1 cellular context compared by ENCODE assay signal in the genomic region with DNA sequence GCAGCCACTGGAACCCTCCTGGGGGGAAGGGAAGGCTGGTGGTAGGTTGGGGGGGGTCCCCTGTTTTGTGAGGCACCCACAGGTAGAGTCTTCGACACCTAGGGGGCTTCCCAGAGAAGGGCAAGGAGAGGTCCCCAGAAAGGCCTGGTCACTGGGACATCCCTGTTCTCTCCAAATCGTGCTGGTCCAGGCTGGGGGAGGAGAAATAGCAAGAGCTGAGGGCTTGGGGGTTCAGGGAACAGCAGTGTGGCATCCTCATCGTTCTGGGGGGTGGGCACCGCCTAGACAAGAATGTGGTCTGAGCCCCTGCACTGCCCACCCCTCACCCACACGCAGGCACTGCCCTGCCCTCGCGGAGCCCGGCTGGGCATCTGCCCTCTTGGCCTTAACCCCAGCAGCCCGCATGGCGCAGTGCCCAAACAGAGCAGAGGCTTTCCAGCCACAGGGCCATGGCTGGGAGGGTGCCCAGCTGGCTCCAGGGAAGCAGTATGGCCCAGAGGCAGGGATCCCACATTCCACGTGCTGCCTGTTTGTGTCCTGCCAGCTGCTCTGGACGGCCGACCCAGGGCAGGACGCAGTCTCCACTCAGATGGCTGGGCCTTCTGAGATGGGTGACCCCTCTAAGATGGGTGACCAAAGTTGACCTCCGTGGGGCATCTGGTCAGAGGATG.
TF ChIP-seq lines count a peak whose summit lies in the region.

No MANE protein-coding gene starts in this region.

TF ChIP-seq in GM23338, 12 proteins besides CTCF, POLR2A, EP300 and RAD21:
- TF ChIP-seq, protein P1, sequence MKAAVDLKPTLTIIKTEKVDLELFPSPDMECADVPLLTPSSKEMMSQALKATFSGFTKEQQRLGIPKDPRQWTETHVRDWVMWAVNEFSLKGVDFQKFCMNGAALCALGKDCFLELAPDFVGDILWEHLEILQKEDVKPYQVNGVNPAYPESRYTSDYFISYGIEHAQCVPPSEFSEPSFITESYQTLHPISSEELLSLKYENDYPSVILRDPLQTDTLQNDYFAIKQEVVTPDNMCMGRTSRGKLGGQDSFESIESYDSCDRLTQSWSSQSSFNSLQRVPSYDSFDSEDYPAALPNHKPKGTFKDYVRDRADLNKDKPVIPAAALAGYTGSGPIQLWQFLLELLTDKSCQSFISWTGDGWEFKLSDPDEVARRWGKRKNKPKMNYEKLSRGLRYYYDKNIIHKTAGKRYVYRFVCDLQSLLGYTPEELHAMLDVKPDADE (IDR thresholded peaks at IDR 0.05), result no peak
- TF ChIP-seq NANOG (IDR thresholded peaks at IDR 0.05; ENCODE audit: borderline replicate concordance) (no peak), JUNB (IDR thresholded peaks at IDR 0.05; ENCODE audit: unreplicated experiment) (no peak), POLR2AphosphoS5 (IDR thresholded peaks at IDR 0.05; ENCODE audit: low read depth) (no peak), EZH2phosphoT487 (IDR thresholded peaks at IDR 0.05; ENCODE audit: unreplicated experiment) (no peak), ZNF331 (CRISPR knock-in tag; IDR thresholded peaks at IDR 0.05; ENCODE audit: low read depth) (no peak), STAT1 (IDR thresholded peaks at IDR 0.05; ENCODE audit: unreplicated experiment) (no peak), EZH2 (IDR thresholded peaks at IDR 0.05; ENCODE audit: low read depth, unreplicated experiment) (no peak), REST (IDR thresholded peaks at IDR 0.05; ENCODE audit: unreplicated experiment) (no peak), CREB1 (CRISPR knock-in tag; IDR thresholded peaks at IDR 0.05; ENCODE audit: low read depth) (no peak), ZNF114 (CRISPR knock-in tag; IDR thresholded peaks at IDR 0.05) (no peak)
- TF ChIP-seq, protein P2, sequence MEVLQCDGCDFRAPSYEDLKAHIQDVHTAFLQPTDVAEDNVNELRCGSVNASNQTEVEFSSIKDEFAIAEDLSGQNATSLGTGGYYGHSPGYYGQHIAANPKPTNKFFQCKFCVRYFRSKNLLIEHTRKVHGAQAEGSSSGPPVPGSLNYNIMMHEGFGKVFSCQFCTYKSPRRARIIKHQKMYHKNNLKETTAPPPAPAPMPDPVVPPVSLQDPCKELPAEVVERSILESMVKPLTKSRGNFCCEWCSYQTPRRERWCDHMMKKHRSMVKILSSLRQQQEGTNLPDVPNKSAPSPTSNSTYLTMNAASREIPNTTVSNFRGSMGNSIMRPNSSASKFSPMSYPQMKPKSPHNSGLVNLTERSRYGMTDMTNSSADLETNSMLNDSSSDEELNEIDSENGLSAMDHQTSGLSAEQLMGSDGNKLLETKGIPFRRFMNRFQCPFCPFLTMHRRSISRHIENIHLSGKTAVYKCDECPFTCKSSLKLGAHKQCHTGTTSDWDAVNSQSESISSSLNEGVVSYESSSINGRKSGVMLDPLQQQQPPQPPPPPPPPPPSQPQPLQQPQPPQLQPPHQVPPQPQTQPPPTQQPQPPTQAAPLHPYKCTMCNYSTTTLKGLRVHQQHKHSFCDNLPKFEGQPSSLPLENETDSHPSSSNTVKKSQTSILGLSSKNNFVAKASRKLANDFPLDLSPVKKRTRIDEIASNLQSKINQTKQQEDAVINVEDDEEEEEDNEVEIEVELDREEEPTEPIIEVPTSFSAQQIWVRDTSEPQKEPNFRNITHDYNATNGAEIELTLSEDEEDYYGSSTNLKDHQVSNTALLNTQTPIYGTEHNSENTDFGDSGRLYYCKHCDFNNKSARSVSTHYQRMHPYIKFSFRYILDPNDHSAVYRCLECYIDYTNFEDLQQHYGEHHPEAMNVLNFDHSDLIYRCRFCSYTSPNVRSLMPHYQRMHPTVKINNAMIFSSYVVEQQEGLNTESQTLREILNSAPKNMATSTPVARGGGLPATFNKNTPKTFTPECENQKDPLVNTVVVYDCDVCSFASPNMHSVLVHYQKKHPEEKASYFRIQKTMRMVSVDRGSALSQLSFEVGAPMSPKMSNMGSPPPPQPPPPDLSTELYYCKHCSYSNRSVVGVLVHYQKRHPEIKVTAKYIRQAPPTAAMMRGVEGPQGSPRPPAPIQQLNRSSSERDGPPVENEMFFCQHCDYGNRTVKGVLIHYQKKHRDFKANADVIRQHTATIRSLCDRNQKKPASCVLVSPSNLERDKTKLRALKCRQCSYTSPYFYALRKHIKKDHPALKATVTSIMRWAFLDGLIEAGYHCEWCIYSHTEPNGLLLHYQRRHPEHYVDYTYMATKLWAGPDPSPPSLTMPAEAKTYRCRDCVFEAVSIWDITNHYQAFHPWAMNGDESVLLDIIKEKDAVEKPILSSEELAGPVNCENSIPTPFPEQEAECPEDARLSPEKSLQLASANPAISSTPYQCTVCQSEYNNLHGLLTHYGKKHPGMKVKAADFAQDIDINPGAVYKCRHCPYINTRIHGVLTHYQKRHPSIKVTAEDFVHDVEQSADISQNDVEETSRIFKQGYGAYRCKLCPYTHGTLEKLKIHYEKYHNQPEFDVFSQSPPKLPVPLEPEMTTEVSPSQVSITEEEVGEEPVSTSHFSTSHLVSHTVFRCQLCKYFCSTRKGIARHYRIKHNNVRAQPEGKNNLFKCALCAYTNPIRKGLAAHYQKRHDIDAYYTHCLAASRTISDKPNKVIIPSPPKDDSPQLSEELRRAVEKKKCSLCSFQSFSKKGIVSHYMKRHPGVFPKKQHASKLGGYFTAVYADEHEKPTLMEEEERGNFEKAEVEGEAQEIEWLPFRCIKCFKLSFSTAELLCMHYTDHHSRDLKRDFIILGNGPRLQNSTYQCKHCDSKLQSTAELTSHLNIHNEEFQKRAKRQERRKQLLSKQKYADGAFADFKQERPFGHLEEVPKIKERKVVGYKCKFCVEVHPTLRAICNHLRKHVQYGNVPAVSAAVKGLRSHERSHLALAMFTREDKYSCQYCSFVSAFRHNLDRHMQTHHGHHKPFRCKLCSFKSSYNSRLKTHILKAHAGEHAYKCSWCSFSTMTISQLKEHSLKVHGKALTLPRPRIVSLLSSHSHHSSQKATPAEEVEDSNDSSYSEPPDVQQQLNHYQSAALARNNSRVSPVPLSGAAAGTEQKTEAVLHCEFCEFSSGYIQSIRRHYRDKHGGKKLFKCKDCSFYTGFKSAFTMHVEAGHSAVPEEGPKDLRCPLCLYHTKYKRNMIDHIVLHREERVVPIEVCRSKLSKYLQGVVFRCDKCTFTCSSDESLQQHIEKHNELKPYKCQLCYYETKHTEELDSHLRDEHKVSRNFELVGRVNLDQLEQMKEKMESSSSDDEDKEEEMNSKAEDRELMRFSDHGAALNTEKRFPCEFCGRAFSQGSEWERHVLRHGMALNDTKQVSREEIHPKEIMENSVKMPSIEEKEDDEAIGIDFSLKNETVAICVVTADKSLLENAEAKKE (CRISPR knock-in tag; IDR thresholded peaks at IDR 0.05), result no peak
